ENCODE assay signal across 18 cellular contexts in the genomic region with DNA sequence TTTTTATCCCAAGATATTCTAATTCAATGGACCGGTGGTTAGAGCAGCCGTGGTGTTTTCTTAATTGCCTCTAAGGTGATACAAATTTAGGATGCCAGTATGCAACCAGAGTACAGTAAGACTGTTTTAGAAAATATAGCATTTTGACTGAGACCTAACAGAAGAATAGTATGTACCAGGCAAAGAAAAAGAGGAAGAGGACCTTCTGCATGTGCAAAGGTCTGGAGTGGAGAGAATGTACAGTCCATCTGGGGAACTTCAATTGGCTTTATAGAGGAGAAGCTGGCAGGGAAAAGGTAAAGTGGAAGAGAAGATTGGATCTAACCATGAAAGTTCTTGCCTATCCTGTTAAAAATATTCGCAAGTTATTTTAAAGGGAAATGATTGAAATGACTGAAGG.
DNase-seq lines count a peak whose midpoint lies in the region; ATAC-seq and TF ChIP-seq lines count a peak whose summit lies in the region.
"Had no signal": no experiment of that assay in that cellular context is flagged by ENCODE, and none has a peak within 500 bp of the region (broad histone marks: within the 10 kb centered on the region; RNA-seq: fewer than 3 reads in every experiment).

No MANE protein-coding gene starts in this region.

- H3K4me1 Mint-ChIP-seq in memory B cell, result peaks cover 18% of the 10 kb centered on the region
- peaks cover 6% of the 10 kb centered on the region for H3K4me1 Mint-ChIP-seq in endodermal cell
- H3K4me1 Mint-ChIP-seq: CD4-positive, CD25-positive, alpha-beta regulatory T cell had no signal

- TF ChIP-seq CTCF in Loucy (conservative IDR thresholded peaks at IDR 0.05; ENCODE audit: low read length) (no peak), endodermal cell (conservative IDR thresholded peaks at IDR 0.05) (no peak)

- H3K9me2 ChIP-seq in Loucy (replicated peaks; ENCODE audit: low read depth, low read length), result no peaks in the 10 kb centered on the region

- H3K9me3 Mint-ChIP-seq in memory B cell, result no peaks in the 10 kb centered on the region
- no peaks in the 10 kb centered on the region for H3K9me3 Mint-ChIP-seq in endodermal cell

- H3K36me3 ChIP-seq in Loucy (ENCODE audit: insufficient read depth, low read length) (no peaks in the 10 kb centered on the region), endodermal cell (ENCODE audit: control insufficient read depth, insufficient read depth, low read length) (no peaks in the 10 kb centered on the region)
- H3K36me3 ChIP-seq: BLaER1 had no signal

- H3K9ac ChIP-seq in Loucy (ENCODE audit: low read depth, low read length, poor library complexity, severe bottlenecking), result no peak overlapping the region
- H3K9ac ChIP-seq in endodermal cell (ENCODE audit: extremely low read depth, low read length, poor library complexity, severe bottlenecking), result no peak overlapping the region
- H3K9ac ChIP-seq: BLaER1, GM23248 had no signal

- no peak overlapping the region for H3K4me2 ChIP-seq in Loucy (ENCODE audit: low read depth, low read length, poor library complexity, severe bottlenecking)
- H3K4me2 ChIP-seq: A549, BLaER1 had no signal

- H4K20me1 ChIP-seq in Loucy (ENCODE audit: insufficient read depth, low read length, poor library complexity, severe bottlenecking), result no peaks in the 10 kb centered on the region
- H4K20me1 ChIP-seq: BLaER1 had no signal

- no peaks in the 10 kb centered on the region for H3K79me2 ChIP-seq in Loucy (ENCODE audit: insufficient read depth, low read length)

- no peaks in the 10 kb centered on the region for H3K27me3 Mint-ChIP-seq in memory B cell
- H3K27me3 Mint-ChIP-seq in endodermal cell (ENCODE audit: insufficient read depth), result no peaks in the 10 kb centered on the region
- H3K27me3 Mint-ChIP-seq: CD4-positive, CD25-positive, alpha-beta regulatory T cell had no signal

- H3K27ac Mint-ChIP-seq in memory B cell (no peak overlapping the region), endodermal cell (no peak overlapping the region)
- H3K27ac Mint-ChIP-seq: CD4-positive, CD25-positive, alpha-beta regulatory T cell; CD8-positive, alpha-beta T cell had no signal

- H3K9me3 ChIP-seq in Loucy (ENCODE audit: insufficient read depth, low read depth, low read length), result no peaks in the 10 kb centered on the region
- H3K9me3 ChIP-seq in endodermal cell (ENCODE audit: control insufficient read depth, low read length), result peaks cover 5% of the 10 kb centered on the region
- H3K9me3 ChIP-seq: A549, BLaER1, Caco-2 had no signal

- H3K4me3 Mint-ChIP-seq in memory B cell (no peak overlapping the region), endodermal cell (no peak overlapping the region)
- H3K4me3 Mint-ChIP-seq: CD4-positive, CD25-positive, alpha-beta regulatory T cell; CD8-positive, alpha-beta T cell had no signal

- 93 to 100% methylated on average over 2 to 3 of the region's 3 CpGs for WGBS in endodermal cell (ENCODE audit: insufficient coverage in 1 of 2, insufficient read length in 1 of 2), 2 experiments

- H3K36me3 Mint-ChIP-seq in memory B cell, result no peaks in the 10 kb centered on the region
- no peaks in the 10 kb centered on the region for H3K36me3 Mint-ChIP-seq in endodermal cell (ENCODE audit: low read depth)
- H3K36me3 Mint-ChIP-seq: CD4-positive, CD25-positive, alpha-beta regulatory T cell; CD8-positive, alpha-beta T cell had no signal

- H3K4me1 ChIP-seq in Loucy (ENCODE audit: insufficient read depth, low read length, poor library complexity, severe bottlenecking) (peaks cover 6% of the 10 kb centered on the region), endodermal cell (ENCODE audit: control insufficient read depth, insufficient read depth, low read length) (no peaks in the 10 kb centered on the region)
- H3K4me1 ChIP-seq: A549, BLaER1, Caco-2 had no signal

- H3F3A ChIP-seq in Loucy (ENCODE audit: low read depth), result no peaks in the 10 kb centered on the region

- H2AFZ ChIP-seq in Loucy (ENCODE audit: low read length), result peak overlapping the region; percentile 26; the same call in 1 of the 2 replicates
- H2AFZ ChIP-seq: GM23248 had no signal

- ATAC-seq in memory B cell (ENCODE audit: low read depth) (peak; percentile 61), HG03342 (IDR thresholded peaks at IDR 0.05; ENCODE audit: unreplicated experiment) (no peak)
- ATAC-seq: A549; CD8-positive, alpha-beta T cell had no signal

- DNase-seq in SKM-1 treated with dmso at 0.1 percent for 144 hours (lab: John Stamatoyannopoulos, UW; ENCODE audit: unreplicated experiment), result peak; percentile 1
- no peak for DNase-seq in SKM-1 (lab: John Stamatoyannopoulos, UW; ENCODE audit: unreplicated experiment)
- no peak for DNase-seq in memory B cell (ENCODE audit: low spot score in 2 of 2)
- DNase-seq in activated effector memory CD4-positive, alpha-beta T cell treated with Interleukin-2 at 50 U/mL for 16 hours, result no peak
- no peak for DNase-seq in endodermal cell
- DNase-seq: 8988T; Caco-2; CD4-positive, CD25-positive, alpha-beta regulatory T cell; CD8-positive, alpha-beta T cell; DMS153; DND-41; H7 had no signal

- no peaks in the 10 kb centered on the region for H3K27me3 ChIP-seq in Loucy (ENCODE audit: insufficient read depth, low read length, poor library complexity, severe bottlenecking)
- H3K27me3 ChIP-seq in endodermal cell (ENCODE audit: control insufficient read depth, insufficient read depth, low read length, poor library complexity, severe bottlenecking), result peaks cover 6% of the 10 kb centered on the region
- H3K27me3 ChIP-seq: BLaER1 had no signal

- no peak overlapping the region for H3K4me3 ChIP-seq in Loucy (ENCODE audit: low read length, poor library complexity, severe bottlenecking)
- no peak overlapping the region for H3K4me3 ChIP-seq in endodermal cell (ENCODE audit: low read length)
- H3K4me3 ChIP-seq: A549, BLaER1, GM23248 had no signal

- H3K27ac ChIP-seq in endodermal cell (ENCODE audit: low read depth, low read length), result no peak overlapping the region
- H3K27ac ChIP-seq: A549, BLaER1, C4-2B, GM23248 had no signal
